Comparison of ENCODE assay signal across 1 cellular context in genomic region chr7:150405584-150406310, GRCh38.
TF ChIP-seq lines count a peak whose summit lies in the region.

No MANE protein-coding gene starts in this region.

TF ChIP-seq in HepG2, 621 proteins besides CTCF, POLR2A, EP300 and RAD21 (continued from another document):
- TF ChIP-seq POGK (CRISPR knock-in tag; conservative IDR thresholded peaks at IDR 0.05) (0 out of 2 replicates have a peak, but pooled peaks have one; percentile 45), ZFP91 (CRISPR knock-in tag; IDR thresholded peaks at IDR 0.05; ENCODE audit: borderline replicate concordance) (peak; percentile 9; the same call in 1 of the 2 replicates), TARDBP (CRISPR knock-in tag; IDR thresholded peaks at IDR 0.05) (no peak; the same call in 1 of the 2 replicates), ZBTB42 (CRISPR knock-in tag; IDR thresholded peaks at IDR 0.05) (no peak), ZNF121 (CRISPR knock-in tag; IDR thresholded peaks at IDR 0.05) (no peak), FIP1L1 (IDR thresholded peaks at IDR 0.05; ENCODE audit: borderline replicate concordance, insufficient read depth, low read depth, low read length) (no peak), ZNF550 (CRISPR knock-in tag; IDR thresholded peaks at IDR 0.05; ENCODE audit: borderline replicate concordance) (no peak), SMAD3 (CRISPR knock-in tag; IDR thresholded peaks at IDR 0.05) (no peak), SKI (IDR thresholded peaks at IDR 0.05; ENCODE audit: partially characterized antibody) (no peak), TOPORS (CRISPR knock-in tag; IDR thresholded peaks at IDR 0.05) (no peak), NR2F6 (IDR thresholded peaks at IDR 0.05) (no peak; the same call in 1 of the 2 replicates), NR2F6 (CRISPR knock-in tag; IDR thresholded peaks at IDR 0.05) (no peak), ZBTB7A (CRISPR knock-in tag; IDR thresholded peaks at IDR 0.05) (no peak), NAIF1 (CRISPR knock-in tag; IDR thresholded peaks at IDR 0.05; ENCODE audit: borderline replicate concordance) (0 out of 2 replicates have a peak, but pooled peaks have one; percentile 23), ZNF207 (IDR thresholded peaks at IDR 0.05; ENCODE audit: borderline replicate concordance) (no peak), YY1 (IDR thresholded peaks at IDR 0.05; ENCODE audit: insufficient read depth, insufficient replicate concordance, low read depth, low read length) (peak; percentile 12), ZBTB1 (CRISPR knock-in tag; IDR thresholded peaks at IDR 0.05; ENCODE audit: borderline replicate concordance) (no peak), KDM6A (CRISPR knock-in tag; IDR thresholded peaks at IDR 0.05; ENCODE audit: low read depth) (no peak), ZNF607 (CRISPR knock-in tag; IDR thresholded peaks at IDR 0.05; ENCODE audit: borderline replicate concordance) (no peak), ZNF674 (CRISPR knock-in tag; IDR thresholded peaks at IDR 0.05; ENCODE audit: low read depth) (no peak), KDM1A (CRISPR knock-in tag; IDR thresholded peaks at IDR 0.05) (peak; percentile 46; the same call in 1 of the 2 replicates), SP5 (CRISPR knock-in tag; IDR thresholded peaks at IDR 0.05; ENCODE audit: borderline replicate concordance, low read depth) (no peak), HDAC2 (CRISPR knock-in tag; IDR thresholded peaks at IDR 0.05) (no peak; the same call in 1 of the 2 replicates), ZNF629 (CRISPR knock-in tag; conservative IDR thresholded peaks at IDR 0.05) (peak; percentile 94), NRL (CRISPR knock-in tag; IDR thresholded peaks at IDR 0.05; ENCODE audit: borderline replicate concordance) (0 out of 2 replicates have a peak, but pooled peaks have one; percentile 62), FOXM1 (CRISPR knock-in tag; IDR thresholded peaks at IDR 0.05) (0 out of 2 replicates have a peak, but pooled peaks have one; percentile 42), DZIP1 (CRISPR knock-in tag; IDR thresholded peaks at IDR 0.05) (no peak), ADNP (CRISPR knock-in tag; IDR thresholded peaks at IDR 0.05) (peak; percentile 25; the same call in 1 of the 2 replicates), SNRNP70 (IDR thresholded peaks at IDR 0.05; ENCODE audit: low read depth, low read length) (no peak), SALL1 (CRISPR knock-in tag; IDR thresholded peaks at IDR 0.05) (peak; percentile 2; the same call in 1 of the 2 replicates), KDM5A (IDR thresholded peaks at IDR 0.05; ENCODE audit: borderline replicate concordance, low read length) (0 out of 2 replicates have a peak, but pooled peaks have one; percentile 26), DMTF1 (CRISPR knock-in tag; IDR thresholded peaks at IDR 0.05) (no peak), PCBP1 (IDR thresholded peaks at IDR 0.05; ENCODE audit: borderline replicate concordance, low read depth, low read length) (no peak), ZSCAN5A (CRISPR knock-in tag; IDR thresholded peaks at IDR 0.05; ENCODE audit: borderline replicate concordance) (no peak), ZNF512 (CRISPR knock-in tag; IDR thresholded peaks at IDR 0.05) (no peak), ARID2 (CRISPR knock-in tag; IDR thresholded peaks at IDR 0.05; ENCODE audit: borderline replicate concordance) (no peak; the same call in 1 of the 2 replicates), ZNF614 (CRISPR knock-in tag; IDR thresholded peaks at IDR 0.05; ENCODE audit: borderline replicate concordance) (no peak)
TF ChIP-seq in HepG2: peak in this region for 38.
